ENCODE assay signal across 10 cellular contexts in genomic region chr5:176366575-176366894, GRCh38. TPM values are rescaled to one million over a fixed set of nuclear protein-coding genes. Genes with fewer than 3 reads are reported as not detected.
DNase-seq lines count a peak whose midpoint lies in the region; ATAC-seq, FAIRE-seq and TF ChIP-seq lines count a peak whose summit lies in the region.
"Had no signal": no experiment of that assay in that cellular context is flagged by ENCODE, and none has a peak within 500 bp of the region (broad histone marks: within the 10 kb centered on the region; RNA-seq: fewer than 3 reads in every experiment).

No MANE protein-coding gene starts in this region.

- H3K4me3 Mint-ChIP-seq in CD14-positive monocyte: peak overlapping the region; percentile 56 to 83

- POLR2A ChIA-PET in endothelial cell of umbilical vein (lab: Charles Lee): no interaction called here

- H3K4me3 ChIP-seq in RWPE2 (ENCODE audit: severe bottlenecking): peak overlapping the region; percentile 61
- H3K4me3 ChIP-seq in endothelial cell of umbilical vein (replicated peaks in 1 of 3; ENCODE audit: insufficient read depth in 1 of 3, low read depth in 1 of 3, low read length in 3 of 3): peak overlapping the region in 1 of 3 experiments; percentile 43
- peak overlapping the region; percentile 93 for H3K4me3 ChIP-seq in neuron (ENCODE audit: low read length)

- no peak overlapping the region for H3K27ac Mint-ChIP-seq in CD14-positive monocyte

- peaks cover 0 to 20% (median 4%) of the 10 kb centered on the region in 7 donors for H3K9me3 Mint-ChIP-seq in CD14-positive monocyte

- H3K36me3 ChIP-seq in RWPE2 (ENCODE audit: low read depth) (peaks cover 22% of the 10 kb centered on the region), endothelial cell of umbilical vein (ENCODE audit: control insufficient read depth in 2 of 2, extremely low read depth in 1 of 2, insufficient read depth in 2 of 2, low read length in 2 of 2) (peaks cover 0 to 15% of the 10 kb centered on the region in 2 experiments), neuron (ENCODE audit: insufficient read depth, low read length) (peaks cover 20% of the 10 kb centered on the region)

- intact Hi-C loops in CD14-positive monocyte (cut with micrococcal nuclease) (no loop called here), endothelial cell of umbilical vein (cut with micrococcal nuclease) (loop anchor here (10.0 kb wide), 1 partner anchor 132 kb away; the partner anchor contains the start of gene SIMC1)

- peaks cover 0 to 3% of the 10 kb centered on the region in 2 donors for H3K36me3 Mint-ChIP-seq in CD14-positive monocyte

- H3K4me1 ChIP-seq in RWPE2 (ENCODE audit: insufficient read depth, poor library complexity, severe bottlenecking) (no peaks in the 10 kb centered on the region), endothelial cell of umbilical vein (ENCODE audit: control insufficient read depth, extremely low read depth, insufficient read depth, low read length) (peaks cover 13% of the 10 kb centered on the region), neuron (ENCODE audit: insufficient read depth, low read length) (no peaks in the 10 kb centered on the region)
- H3K4me1 ChIP-seq: parathyroid adenoma had no signal

- CTCF ChIA-PET in endothelial cell of umbilical vein (lab: Charles Lee): no interaction called here

- DNase-seq in CD14-positive monocyte (ENCODE audit: low spot score) (no peak), RWPE2 (ENCODE audit: low spot score) (no peak), endothelial cell of umbilical vein (ENCODE audit: low read depth, low spot score) (no peak), NCI-H774 (lab: John Stamatoyannopoulos, UW) (no peak)
- DNase-seq in activated effector memory CD4-positive, alpha-beta T cell treated with Interleukin-2 at 50 U/mL for 16 hours: no peak

- H3K9me3 ChIP-seq in RWPE2 (ENCODE audit: severe bottlenecking) (no peaks in the 10 kb centered on the region), endothelial cell of umbilical vein (replicated peaks; ENCODE audit: control insufficient read depth, insufficient read depth, low read length) (no peaks in the 10 kb centered on the region), neuron (ENCODE audit: low read length) (no peaks in the 10 kb centered on the region)

- no peaks in the 10 kb centered on the region for H3K27me3 ChIP-seq in RWPE2 (ENCODE audit: insufficient read depth, poor library complexity, severe bottlenecking)
- no peaks in the 10 kb centered on the region for H3K27me3 ChIP-seq in endothelial cell of umbilical vein (ENCODE audit: control insufficient read depth in 2 of 2, insufficient read depth in 2 of 2, low read length in 2 of 2)
- H3K27me3 ChIP-seq in neuron (ENCODE audit: insufficient read depth, low read length): no peaks in the 10 kb centered on the region

- H3K79me2 ChIP-seq in endothelial cell of umbilical vein (ENCODE audit: control insufficient read depth, insufficient read depth, low read length): no peaks in the 10 kb centered on the region

- no peak overlapping the region for H3K9ac ChIP-seq in endothelial cell of umbilical vein (replicated peaks; ENCODE audit: extremely low read depth, insufficient read depth, low read length)
- H3K9ac ChIP-seq: parathyroid adenoma had no signal

- no peak for TF ChIP-seq POLR2A in endothelial cell of umbilical vein (IDR thresholded peaks at IDR 0.05; ENCODE audit: low read depth, low read length)

- no peak for TF ChIP-seq CTCF in CD14-positive monocyte (IDR thresholded peaks at IDR 0.05)
- no peak for TF ChIP-seq CTCF in RWPE2 (IDR thresholded peaks at IDR 0.05; ENCODE audit: poor library complexity, severe bottlenecking)
- TF ChIP-seq CTCF in endothelial cell of umbilical vein (IDR thresholded peaks at IDR 0.05; ENCODE audit: extremely low read depth in 1 of 2, insufficient read depth in 1 of 2, low read depth in 1 of 2, low read length in 2 of 2): no peak

- no TSS peak for BruUV-seq in endothelial cell of umbilical vein (replicated peaks; lab: Mats Ljungman, UMichigan)

- FAIRE-seq in endothelial cell of umbilical vein (lab: Jason Lieb, UNC): peak; percentile 74
- FAIRE-seq: TTC549 had no signal

- H2AFZ ChIP-seq in endothelial cell of umbilical vein (ENCODE audit: low read depth, low read length): peak overlapping the region; percentile 95
- peak overlapping the region; percentile 97 for H2AFZ ChIP-seq in neuron (ENCODE audit: low read depth, low read length)

- no peaks in the 10 kb centered on the region for H3K9me1 ChIP-seq in endothelial cell of umbilical vein (replicated peaks; ENCODE audit: control insufficient read depth, extremely low read depth, insufficient read depth, low read length)

- H3K4me2 ChIP-seq in endothelial cell of umbilical vein (ENCODE audit: insufficient read depth, low read length): peak overlapping the region; percentile 83

- no peak for ATAC-seq in RWPE2 (ENCODE audit: low read depth)
- ATAC-seq in HG03342 (IDR thresholded peaks at IDR 0.05; ENCODE audit: unreplicated experiment): no peak
- ATAC-seq in HG02885 (IDR thresholded peaks at IDR 0.05; ENCODE audit: poor library complexity, unreplicated experiment): no peak

- dilution Hi-C loops in endothelial cell of umbilical vein (cut with MboI; ENCODE audit: extremely low pct_ligation_motif_present, low sequenced_read_pairs): no loop called here

- peak overlapping the region; percentile 38 for H3K27ac ChIP-seq in RWPE2 (ENCODE audit: poor library complexity, severe bottlenecking)
- no peak overlapping the region for H3K27ac ChIP-seq in endothelial cell of umbilical vein (ENCODE audit: insufficient read depth, low read depth, low read length)
- H3K27ac ChIP-seq: parathyroid adenoma had no signal

- H4K20me1 ChIP-seq in endothelial cell of umbilical vein (replicated peaks; ENCODE audit: control insufficient read depth, extremely low read depth, insufficient read depth, low read length): no peaks in the 10 kb centered on the region

- H3K27me3 Mint-ChIP-seq in CD14-positive monocyte (ENCODE audit: low read depth in 3 of 3): peaks cover 34 to 50% (median 42%) of the 10 kb centered on the region in 3 donors

- H3K4me1 Mint-ChIP-seq in CD14-positive monocyte: peaks cover 17% of the 10 kb centered on the region

TF ChIP-seq in endothelial cell of umbilical vein, 7 proteins besides CTCF, POLR2A, EP300 and RAD21 (continues in another document):
- TF ChIP-seq FOS (IDR thresholded peaks at IDR 0.05; ENCODE audit: borderline replicate concordance, insufficient read depth, low read length): no peak
- TF ChIP-seq GATA2 (IDR thresholded peaks at IDR 0.05; ENCODE audit: insufficient read depth, insufficient read length, low read depth, low read length): no peak

RNA-seq across cellular contexts. Expression of gene ARL10, which starts 1.2 kb away (rescaled TPM):
- polyA plus RNA-seq in CD14-positive monocyte (under 1 TPM in 1 of 2 donors, not detected in 1; 0.04 TPM), endothelial cell of umbilical vein (5.0 and 7.7 TPM in 2 replicates)
- 16.5 and 20.7 TPM in 2 replicates for total RNA-seq in endothelial cell of umbilical vein
- polyA plus RNA-seq in endothelial cell of umbilical vein (2011; cell fraction: cytosol; rRNA removed): 4.6 and 4.8 TPM in 2 replicates
- 19.8 and 24.1 TPM in 2 replicates for polyA plus RNA-seq in endothelial cell of umbilical vein (2011; cell fraction: nucleus; rRNA removed)
- 6.6 and 7.0 TPM in 2 replicates for polyA plus RNA-seq in endothelial cell of umbilical vein (2012)
- 13.6 and 14.1 TPM in 2 replicates for polyA minus RNA-seq in endothelial cell of umbilical vein
- polyA minus RNA-seq in endothelial cell of umbilical vein (2011; cell fraction: cytosol; rRNA and poly(A)+ RNA removed): not detected
- 11.2 and 22.0 TPM in 2 replicates for polyA minus RNA-seq in endothelial cell of umbilical vein (2011; cell fraction: nucleus; rRNA and poly(A)+ RNA removed)

RNA-seq across cellular contexts. Expression of gene KIAA1191, which starts 5.0 kb away (rescaled TPM):
- polyA plus RNA-seq in CD14-positive monocyte (10 to 100 TPM; 32.3 to 32.5 TPM), endothelial cell of umbilical vein (114 TPM in 2 replicates)
- 116 and 119 TPM in 2 replicates for total RNA-seq in endothelial cell of umbilical vein
- polyA plus RNA-seq in endothelial cell of umbilical vein (2011; cell fraction: cytosol; rRNA removed): 135 and 136 TPM in 2 replicates
- 57.5 and 66.0 TPM in 2 replicates for polyA plus RNA-seq in endothelial cell of umbilical vein (2011; cell fraction: nucleus; rRNA removed)
- polyA plus RNA-seq in endothelial cell of umbilical vein (2012): 91.7 and 92.5 TPM in 2 replicates
- 156 and 164 TPM in 2 replicates for polyA minus RNA-seq in endothelial cell of umbilical vein
- 33.1 TPM for polyA minus RNA-seq in endothelial cell of umbilical vein (2011; cell fraction: cytosol; rRNA and poly(A)+ RNA removed)
- 35.4 and 43.8 TPM in 2 replicates for polyA minus RNA-seq in endothelial cell of umbilical vein (2011; cell fraction: nucleus; rRNA and poly(A)+ RNA removed)

RNA-seq across cellular contexts. Expression of gene NOP16, which starts 21.9 kb away (rescaled TPM):
- polyA plus RNA-seq in CD14-positive monocyte (10 to 100 TPM; 17.2 to 23.4 TPM), endothelial cell of umbilical vein (31.1 and 41.1 TPM in 2 replicates)
- 47.4 and 51.6 TPM in 2 replicates for total RNA-seq in endothelial cell of umbilical vein
- 58.5 and 68.0 TPM in 2 replicates for polyA plus RNA-seq in endothelial cell of umbilical vein (2011; cell fraction: cytosol; rRNA removed)
- polyA plus RNA-seq in endothelial cell of umbilical vein (2011; cell fraction: nucleus; rRNA removed): 53.7 and 60.0 TPM in 2 replicates
- 46.9 and 65.5 TPM in 2 replicates for polyA plus RNA-seq in endothelial cell of umbilical vein (2012)
- polyA minus RNA-seq in endothelial cell of umbilical vein: 15.0 and 20.5 TPM in 2 replicates
- polyA minus RNA-seq in endothelial cell of umbilical vein (2011; cell fraction: cytosol; rRNA and poly(A)+ RNA removed): 36.2 TPM
- 12.4 and 19.0 TPM in 2 replicates for polyA minus RNA-seq in endothelial cell of umbilical vein (2011; cell fraction: nucleus; rRNA and poly(A)+ RNA removed)

RNA-seq across cellular contexts. Expression of gene HIGD2A, which starts 22.0 kb away (rescaled TPM):
- polyA plus RNA-seq in CD14-positive monocyte: 100 to 1,000 TPM; 260 to 298 TPM
- total RNA-seq in endothelial cell of umbilical vein: 96.2 and 103 TPM in 2 replicates
- polyA plus RNA-seq in endothelial cell of umbilical vein: 210 and 294 TPM in 2 replicates
- 184 and 199 TPM in 2 replicates for polyA plus RNA-seq in endothelial cell of umbilical vein (2011; cell fraction: cytosol; rRNA removed)
- polyA plus RNA-seq in endothelial cell of umbilical vein (2011; cell fraction: nucleus; rRNA removed): 40.5 and 55.6 TPM in 2 replicates
- polyA plus RNA-seq in endothelial cell of umbilical vein (2012): 86.8 and 116 TPM in 2 replicates
- 54.1 and 62.4 TPM in 2 replicates for polyA minus RNA-seq in endothelial cell of umbilical vein
- polyA minus RNA-seq in endothelial cell of umbilical vein (2011; cell fraction: cytosol; rRNA and poly(A)+ RNA removed): 96.4 TPM
- 17.6 and 19.1 TPM in 2 replicates for polyA minus RNA-seq in endothelial cell of umbilical vein (2011; cell fraction: nucleus; rRNA and poly(A)+ RNA removed)

RNA-seq across cellular contexts. Expression of gene CLTB, which starts 49.8 kb away (rescaled TPM):
- polyA plus RNA-seq in CD14-positive monocyte (10 to 100 TPM; 75.2 to 87.6 TPM), endothelial cell of umbilical vein (111 and 126 TPM in 2 replicates)
- total RNA-seq in endothelial cell of umbilical vein: 73.2 and 108 TPM in 2 replicates
- polyA plus RNA-seq in endothelial cell of umbilical vein (2011; cell fraction: cytosol; rRNA removed): 78.8 and 83.8 TPM in 2 replicates
- 54.4 and 58.7 TPM in 2 replicates for polyA plus RNA-seq in endothelial cell of umbilical vein (2011; cell fraction: nucleus; rRNA removed)
- polyA plus RNA-seq in endothelial cell of umbilical vein (2012): 85.8 and 109 TPM in 2 replicates
- 28.8 and 30.4 TPM in 2 replicates for polyA minus RNA-seq in endothelial cell of umbilical vein
- 58.2 TPM for polyA minus RNA-seq in endothelial cell of umbilical vein (2011; cell fraction: cytosol; rRNA and poly(A)+ RNA removed)
- 11.3 and 17.1 TPM in 2 replicates for polyA minus RNA-seq in endothelial cell of umbilical vein (2011; cell fraction: nucleus; rRNA and poly(A)+ RNA removed)
